ENCODE assay signal across 23 cellular contexts in the genomic region with DNA sequence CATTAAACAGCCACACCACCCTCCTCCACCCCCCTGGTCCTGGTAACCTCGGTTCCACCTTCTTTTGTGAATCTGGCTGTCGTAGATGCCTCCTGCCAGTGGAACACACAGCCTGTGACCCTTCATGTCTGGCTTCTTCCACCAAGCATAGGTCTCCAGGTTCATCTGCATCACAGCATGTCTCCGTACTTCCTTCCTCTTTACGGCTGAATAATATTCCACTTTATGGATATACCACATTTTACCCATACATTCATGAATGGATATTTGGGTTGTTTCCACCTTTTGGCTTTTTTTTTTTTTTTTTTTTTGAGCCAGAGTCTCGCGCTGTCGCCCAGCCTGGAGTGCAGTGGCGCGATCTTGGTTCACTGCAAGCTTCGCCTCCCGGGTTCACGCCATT. TPM values are rescaled to one million over a fixed set of nuclear protein-coding genes. Genes with fewer than 3 reads are reported as not detected.
DNase-seq lines count a peak whose midpoint lies in the region; ATAC-seq, FAIRE-seq and TF ChIP-seq lines count a peak whose summit lies in the region.
"Had no signal": no experiment of that assay in that cellular context is flagged by ENCODE, and none has a peak within 500 bp of the region (broad histone marks: within the 10 kb centered on the region; RNA-seq: fewer than 3 reads in every experiment).

No MANE protein-coding gene starts in this region.

- no peaks in the 10 kb centered on the region; the same call in 1 of the 2 replicates for H3K4me1 ChIP-seq in HEK293 (ENCODE audit: control insufficient read depth, insufficient read depth, low read length)
- peaks cover 10 to 44% of the 10 kb centered on the region in 2 experiments; a peak in 4 of 5 replicates for H3K4me1 ChIP-seq in K562 (replicated peaks in 1 of 2; ENCODE audit: control insufficient read depth in 2 of 2, insufficient read depth in 2 of 2, low read length in 2 of 2)
- H3K4me1 ChIP-seq in osteoblast (ENCODE audit: insufficient read depth, low read length): peaks cover 5% of the 10 kb centered on the region

- H3K27ac ChIP-seq in HEK293 (ENCODE audit: extremely low read depth, low read depth, low read length): no peak overlapping the region
- H3K27ac ChIP-seq in K562 (ENCODE audit: extremely low read depth, low read depth, low read length): no peak overlapping the region
- H3K27ac ChIP-seq in osteoblast (ENCODE audit: low read depth, low read length): no peak overlapping the region
- H3K27ac ChIP-seq in CD4-positive, alpha-beta T cell (ENCODE audit: low read depth, low read length): no peak overlapping the region
- H3K27ac ChIP-seq: BLaER1 had no signal

- no peak overlapping the region for H3K4me3 Mint-ChIP-seq in CD4-positive, alpha-beta T cell
- H3K4me3 Mint-ChIP-seq: CD14-positive monocyte; CD8-positive, alpha-beta T cell had no signal

- no peaks in the 10 kb centered on the region for H3K36me3 ChIP-seq in HEK293 (ENCODE audit: control insufficient read depth in 2 of 2, insufficient read depth in 1 of 2, low read length in 2 of 2)
- H3K36me3 ChIP-seq in K562 (ENCODE audit: control insufficient read depth, insufficient read depth, low read length): no peaks in the 10 kb centered on the region
- H3K36me3 ChIP-seq in osteoblast (ENCODE audit: insufficient read depth, low read length): no peaks in the 10 kb centered on the region
- H3K36me3 ChIP-seq: BE2C, BLaER1 had no signal

- H3K27me3 Mint-ChIP-seq in CD4-positive, alpha-beta T cell: peaks cover 2% of the 10 kb centered on the region
- H3K27me3 Mint-ChIP-seq: CD4-positive, CD25-positive, alpha-beta regulatory T cell had no signal

- H3K27me3 ChIP-seq in K562 (ENCODE audit: control insufficient read depth in 2 of 2, insufficient read depth in 2 of 2, low read length in 2 of 2) (no peaks in the 10 kb centered on the region; a peak in 1 of 5 replicates), osteoblast (ENCODE audit: insufficient read depth, low read length) (no peaks in the 10 kb centered on the region)
- H3K27me3 ChIP-seq in CD4-positive, alpha-beta T cell (ENCODE audit: control insufficient read depth, insufficient read depth, low read length): no peaks in the 10 kb centered on the region
- H3K27me3 ChIP-seq: BE2C, BLaER1 had no signal

- peaks cover 10% of the 10 kb centered on the region for H3K4me1 Mint-ChIP-seq in CD4-positive, alpha-beta T cell (ENCODE audit: low read depth)

- in situ Hi-C loops in K562 (cut with MboI): no loop called here

- intact Hi-C loops in K562 (cut with micrococcal nuclease): no loop called here
- intact Hi-C loops in CD4-positive, alpha-beta T cell (cut with DNase I, micrococcal nuclease): no loop called here

- no TSS peak for BruUV-seq in K562 (replicated peaks; lab: Mats Ljungman, UMichigan)

- no peaks in the 10 kb centered on the region for H3K9me1 ChIP-seq in K562 (ENCODE audit: control insufficient read depth, insufficient read depth, low read length)

- peaks cover under 1% of the 10 kb centered on the region; the same call in 2 of the 3 replicates for H3K79me2 ChIP-seq in K562 (ENCODE audit: control insufficient read depth, insufficient read depth, low read length)
- peaks cover 2% of the 10 kb centered on the region for H3K79me2 ChIP-seq in osteoblast (ENCODE audit: insufficient read depth, low read length)

- no peak for TF ChIP-seq POLR2A in K562 (conservative IDR thresholded peaks at IDR 0.05)

- H3K9me3 Mint-ChIP-seq in CD4-positive, alpha-beta T cell: no peaks in the 10 kb centered on the region
- H3K9me3 Mint-ChIP-seq: CD8-positive, alpha-beta T cell had no signal

- no peak overlapping the region for H3K27ac Mint-ChIP-seq in CD4-positive, alpha-beta T cell
- H3K27ac Mint-ChIP-seq: CD14-positive monocyte; CD4-positive, CD25-positive, alpha-beta regulatory T cell; CD8-positive, alpha-beta T cell had no signal

- H3K4me3 ChIP-seq in HEK293 (ENCODE audit: low read depth, low read length) (no peak overlapping the region), K562 (no peak overlapping the region), osteoblast (ENCODE audit: insufficient read depth, low read length) (no peak overlapping the region)
- H3K4me3 ChIP-seq: BLaER1 had no signal

- H3K36me3 Mint-ChIP-seq in CD4-positive, alpha-beta T cell (ENCODE audit: low read depth): no peaks in the 10 kb centered on the region
- H3K36me3 Mint-ChIP-seq: CD14-positive monocyte; CD4-positive, CD25-positive, alpha-beta regulatory T cell; CD8-positive, alpha-beta T cell had no signal

- H2AFZ ChIP-seq in K562 (ENCODE audit: low read depth, low read length) (no peak overlapping the region), osteoblast (ENCODE audit: low read length) (no peak overlapping the region)

- H3K9me3 ChIP-seq in HEK293 (ENCODE audit: control insufficient read depth, insufficient read depth, low read depth, low read length) (no peaks in the 10 kb centered on the region), K562 (replicated peaks; ENCODE audit: control insufficient read depth, insufficient read depth, low read depth, low read length) (peaks cover 2% of the 10 kb centered on the region; the same call in 1 of the 2 replicates), osteoblast (ENCODE audit: low read depth, low read length) (no peaks in the 10 kb centered on the region)
- no peaks in the 10 kb centered on the region for H3K9me3 ChIP-seq in CD4-positive, alpha-beta T cell (ENCODE audit: control insufficient read depth, low read length)
- H3K9me3 ChIP-seq: BE2C, Caco-2 had no signal

- CTCF ChIA-PET in HEK293 (lab: Yijun Ruan, JAX): no interaction called here
- CTCF ChIA-PET in K562 (lab: Yijun Ruan, JAX; ENCODE audit: low intra/inter-chr PET ratio): no interaction called here
- CTCF ChIA-PET in CD4-positive, alpha-beta T cell (lab: Charles Lee): no interaction called here

- FAIRE-seq in K562 (lab: Jason Lieb, UNC): no peak
- FAIRE-seq: A204.1, D721Med, G401.6, GM12891, GM19239 had no signal

- no peak for ATAC-seq in K562
- no peak for ATAC-seq in CD4-positive, alpha-beta T cell (ENCODE audit: poor library complexity)
- ATAC-seq: CD8-positive, alpha-beta T cell had no signal

- no peak for DNase-seq in K562 (ENCODE audit: extremely low read depth in 1 of 4, low spot score in 3 of 4)
- DNase-seq in osteoblast (ENCODE audit: insufficient read length, low spot score, missing footprints): peak; percentile 72
- no peak for DNase-seq in NCI-H1436 treated with DMSO at 0.1 percent for 48 hours (lab: John Stamatoyannopoulos, UW)
- no peak for DNase-seq in SIG-M5 treated with dmso at 0.1 percent for 504 hours (lab: John Stamatoyannopoulos, UW; ENCODE audit: unreplicated experiment)
- no peak for DNase-seq in CD4-positive, alpha-beta T cell
- DNase-seq: 8988T; ACHN; BE2C; C1 segment of cervical spinal cord; Caco-2; Calu3; CD4-positive, CD25-positive, alpha-beta regulatory T cell; CD8-positive, alpha-beta T cell; DMS79 treated with DMSO at 0.1 percent for 48 hours; GF-D8 had no signal

- no peaks in the 10 kb centered on the region for H4K20me1 ChIP-seq in K562 (replicated peaks; ENCODE audit: control insufficient read depth, insufficient read depth, low read length)
- peaks cover 3% of the 10 kb centered on the region for H4K20me1 ChIP-seq in osteoblast (ENCODE audit: insufficient read depth, low read length)
- H4K20me1 ChIP-seq: BLaER1 had no signal

- TF ChIP-seq CTCF in HEK293 (tag by site-specific recombination; IDR thresholded peaks at IDR 0.05) (no peak), K562 (IDR thresholded peaks at IDR 0.05 in 2 of 3, conservative IDR thresholded peaks at IDR 0.05 in 1 of 3; ENCODE audit: insufficient read depth in 2 of 3, low read depth in 1 of 3, low read length in 3 of 3) (no peak), osteoblast (IDR thresholded peaks at IDR 0.05; ENCODE audit: extremely low read depth, low read depth, low read length) (no peak)
- TF ChIP-seq CTCF in CD4-positive, alpha-beta T cell (IDR thresholded peaks at IDR 0.05): no peak

- no peak overlapping the region for H3K9ac ChIP-seq in K562 (ENCODE audit: insufficient read depth in 1 of 2, low read depth in 2 of 2, low read length in 2 of 2)
- H3K9ac ChIP-seq: BLaER1 had no signal

- TF ChIP-seq EP300 in K562 (IDR thresholded peaks at IDR 0.05; ENCODE audit: low read length): no peak

- TF ChIP-seq RAD21 in K562 (CRISPR knock-in tag; conservative IDR thresholded peaks at IDR 0.05 in 1 of 2, IDR thresholded peaks at IDR 0.05 in 1 of 2): no peak

- H3K4me2 ChIP-seq in K562 (ENCODE audit: insufficient read depth, low read length) (no peak overlapping the region), osteoblast (ENCODE audit: insufficient read depth, low read length) (no peak overlapping the region)
- H3K4me2 ChIP-seq: BLaER1 had no signal

- POLR2A ChIA-PET in HEK293 (lab: Yijun Ruan, JAX): no interaction called here
- POLR2A ChIA-PET in K562 (lab: Yijun Ruan, JAX): no interaction called here
- POLR2A ChIA-PET in CD4-positive, alpha-beta T cell (lab: Charles Lee): no interaction called here

- 83% methylated on average over 4 of the region's 12 CpGs for WGBS in K562 (ENCODE audit: insufficient coverage, low coverage, missing lambda C conversion rate)

RNA-seq across cellular contexts. Expression of a gene that starts 11.8 kb away (rescaled TPM):
- 0.56 and 0.69 TPM in 2 replicates for total RNA-seq in K562 (2011; cell fraction: chromatin; rRNA removed; ENCODE audit: low replicate concordance)
- 0.33 and 0.39 TPM in 2 replicates for total RNA-seq in K562 (2011; cell fraction: nucleolus; rRNA removed)
- not detected in 2 replicates for total RNA-seq in K562 (2011; cell fraction: nucleoplasm; rRNA removed)
- total RNA-seq in K562 (2014; rRNA removed) (not detected in 2 replicates), K562 (2014; rRNA removed; fragmentation: Illumina TruSeq; extraction: Trizol) (not detected in 2 replicates), K562 (2015; rRNA removed; fragmentation: Illumina TruSeq; extraction: Trizol) (not detected in 2 replicates), K562 (2021) (not detected in 2 replicates), osteoblast (0.29 and 0.36 TPM in 2 replicates)
- polyA plus RNA-seq in K562 (2011; rRNA removed) (0.14 TPM in 1 of 2 replicates, not detected in the other), K562 (2014; fragmentation: Illumina TruSeq; extraction: Trizol) (not detected in 2 replicates), K562 (2014; fragmentation: Nextera tagmentation; extraction: Ambion mirVana) (not detected), K562 (2014; rRNA removed) (0.16 TPM in 1 of 2 replicates, not detected in the other)
- not detected in 2 replicates for polyA plus RNA-seq in K562 (2011; cell fraction: cytosol; rRNA removed)
- 0.10 and 0.68 TPM in 2 replicates for polyA plus RNA-seq in K562 (2011; cell fraction: nucleus; rRNA removed)
- 0.08 and 0.53 TPM in 2 replicates for polyA plus RNA-seq in K562 (2012)
- polyA minus RNA-seq in K562 (2011; rRNA and poly(A)+ RNA removed): not detected in 2 replicates
- polyA minus RNA-seq in K562 (2011; cell fraction: cytosol; rRNA and poly(A)+ RNA removed): not detected in 2 replicates
- not detected in 2 replicates for polyA minus RNA-seq in K562 (2011; cell fraction: nucleus; rRNA and poly(A)+ RNA removed)
- under 1 TPM; 0.47 to 0.69 TPM for total RNA-seq in CD4-positive, alpha-beta T cell
- total RNA-seq: CD4-positive, CD25-positive, alpha-beta regulatory T cell had no signal
- polyA plus RNA-seq: CD14-positive monocyte; CD4-positive, CD25-positive, alpha-beta regulatory T cell had no signal

RNA-seq across cellular contexts. Expression of a gene that starts 12.3 kb away (rescaled TPM):
- 190 and 209 TPM in 2 replicates for total RNA-seq in K562 (2011; cell fraction: chromatin; rRNA removed; ENCODE audit: low replicate concordance)
- 83.4 and 90.4 TPM in 2 replicates for total RNA-seq in K562 (2011; cell fraction: nucleolus; rRNA removed)
- 169 and 203 TPM in 2 replicates for total RNA-seq in K562 (2011; cell fraction: nucleoplasm; rRNA removed)
- 46.9 and 60.9 TPM in 2 replicates for total RNA-seq in K562 (2014; rRNA removed)
- 113 and 114 TPM in 2 replicates for total RNA-seq in K562 (2014; rRNA removed; fragmentation: Illumina TruSeq; extraction: Trizol)
- 106 and 111 TPM in 2 replicates for total RNA-seq in K562 (2015; rRNA removed; fragmentation: Illumina TruSeq; extraction: Trizol)
- 289 and 309 TPM in 2 replicates for total RNA-seq in K562 (2021)
- polyA plus RNA-seq in K562 (2011; rRNA removed): 240 and 308 TPM in 2 replicates
- 264 and 290 TPM in 2 replicates for polyA plus RNA-seq in K562 (2011; cell fraction: cytosol; rRNA removed)
- 160 and 176 TPM in 2 replicates for polyA plus RNA-seq in K562 (2011; cell fraction: nucleus; rRNA removed)
- polyA plus RNA-seq in K562 (2012): 213 and 306 TPM in 2 replicates
- 293 and 388 TPM in 2 replicates for polyA plus RNA-seq in K562 (2014; fragmentation: Illumina TruSeq; extraction: Trizol)
- polyA plus RNA-seq in K562 (2014; fragmentation: Nextera tagmentation; extraction: Ambion mirVana): 10 to 100 TPM; 34.3 to 45.1 TPM
- polyA plus RNA-seq in K562 (2014; rRNA removed): 147 and 159 TPM in 2 replicates
- polyA minus RNA-seq in K562 (2011; rRNA and poly(A)+ RNA removed): 343 and 352 TPM in 2 replicates
- polyA minus RNA-seq in K562 (2011; cell fraction: cytosol; rRNA and poly(A)+ RNA removed): 206 and 275 TPM in 2 replicates
- polyA minus RNA-seq in K562 (2011; cell fraction: nucleus; rRNA and poly(A)+ RNA removed): 31.1 and 59.9 TPM in 2 replicates
- total RNA-seq in osteoblast: 84.6 and 88.7 TPM in 2 replicates
- 100 to 1,000 TPM; 138 to 149 TPM for total RNA-seq in CD4-positive, alpha-beta T cell

RNA-seq across cellular contexts. Expression of a gene that starts 15.9 kb away (rescaled TPM):
- total RNA-seq in K562 (2011; cell fraction: chromatin; rRNA removed; ENCODE audit: low replicate concordance): 5.7 and 20.2 TPM in 2 replicates
- total RNA-seq in K562 (2011; cell fraction: nucleolus; rRNA removed): 23.0 and 23.7 TPM in 2 replicates
- total RNA-seq in K562 (2011; cell fraction: nucleoplasm; rRNA removed): 12.5 and 15.1 TPM in 2 replicates
- 19.2 and 24.9 TPM in 2 replicates for total RNA-seq in K562 (2014; rRNA removed)
- 1.9 and 4.3 TPM in 2 replicates for total RNA-seq in K562 (2014; rRNA removed; fragmentation: Illumina TruSeq; extraction: Trizol)
- total RNA-seq in K562 (2015; rRNA removed; fragmentation: Illumina TruSeq; extraction: Trizol): 6.8 and 7.9 TPM in 2 replicates
- total RNA-seq in K562 (2021): 21.5 and 22.5 TPM in 2 replicates
- 6.8 and 10.6 TPM in 2 replicates for polyA plus RNA-seq in K562 (2011; rRNA removed)
- 17.0 and 45.9 TPM in 2 replicates for polyA plus RNA-seq in K562 (2011; cell fraction: cytosol; rRNA removed)
- polyA plus RNA-seq in K562 (2011; cell fraction: nucleus; rRNA removed): 31.9 and 53.9 TPM in 2 replicates
- polyA plus RNA-seq in K562 (2012): 8.9 and 9.5 TPM in 2 replicates
- 14.1 and 18.1 TPM in 2 replicates for polyA plus RNA-seq in K562 (2014; fragmentation: Illumina TruSeq; extraction: Trizol)
- 1 to 10 TPM in 1 of 2 experiments, under 1 TPM in 1; 0.37 to 1.4 TPM for polyA plus RNA-seq in K562 (2014; fragmentation: Nextera tagmentation; extraction: Ambion mirVana)
- polyA plus RNA-seq in K562 (2014; rRNA removed): 15.3 and 17.2 TPM in 2 replicates
- 2.1 and 3.8 TPM in 2 replicates for polyA minus RNA-seq in K562 (2011; rRNA and poly(A)+ RNA removed)
- 8.1 and 9.6 TPM in 2 replicates for polyA minus RNA-seq in K562 (2011; cell fraction: cytosol; rRNA and poly(A)+ RNA removed)
- 5.1 and 6.1 TPM in 2 replicates for polyA minus RNA-seq in K562 (2011; cell fraction: nucleus; rRNA and poly(A)+ RNA removed)
- total RNA-seq in osteoblast: not detected in 2 replicates
- total RNA-seq in CD4-positive, alpha-beta T cell: 1 to 10 TPM in 1 of 2 experiments, under 1 TPM in 1; 0.49 to 1.9 TPM
- polyA plus RNA-seq: CD14-positive monocyte had no signal
